Comparison of ENCODE assay signal across 1 cellular context in genomic region chr21:33305344-33305671, GRCh38.
A peak's percentile ranks its signal among the peaks of the same experiment; 100 is the strongest.
TF ChIP-seq lines count a peak whose summit lies in the region.

No MANE protein-coding gene starts in this region.

TF ChIP-seq in HepG2, 621 proteins besides CTCF, POLR2A, EP300 and RAD21 (continued from another document and continues in another):
- TF ChIP-seq, protein P1, sequence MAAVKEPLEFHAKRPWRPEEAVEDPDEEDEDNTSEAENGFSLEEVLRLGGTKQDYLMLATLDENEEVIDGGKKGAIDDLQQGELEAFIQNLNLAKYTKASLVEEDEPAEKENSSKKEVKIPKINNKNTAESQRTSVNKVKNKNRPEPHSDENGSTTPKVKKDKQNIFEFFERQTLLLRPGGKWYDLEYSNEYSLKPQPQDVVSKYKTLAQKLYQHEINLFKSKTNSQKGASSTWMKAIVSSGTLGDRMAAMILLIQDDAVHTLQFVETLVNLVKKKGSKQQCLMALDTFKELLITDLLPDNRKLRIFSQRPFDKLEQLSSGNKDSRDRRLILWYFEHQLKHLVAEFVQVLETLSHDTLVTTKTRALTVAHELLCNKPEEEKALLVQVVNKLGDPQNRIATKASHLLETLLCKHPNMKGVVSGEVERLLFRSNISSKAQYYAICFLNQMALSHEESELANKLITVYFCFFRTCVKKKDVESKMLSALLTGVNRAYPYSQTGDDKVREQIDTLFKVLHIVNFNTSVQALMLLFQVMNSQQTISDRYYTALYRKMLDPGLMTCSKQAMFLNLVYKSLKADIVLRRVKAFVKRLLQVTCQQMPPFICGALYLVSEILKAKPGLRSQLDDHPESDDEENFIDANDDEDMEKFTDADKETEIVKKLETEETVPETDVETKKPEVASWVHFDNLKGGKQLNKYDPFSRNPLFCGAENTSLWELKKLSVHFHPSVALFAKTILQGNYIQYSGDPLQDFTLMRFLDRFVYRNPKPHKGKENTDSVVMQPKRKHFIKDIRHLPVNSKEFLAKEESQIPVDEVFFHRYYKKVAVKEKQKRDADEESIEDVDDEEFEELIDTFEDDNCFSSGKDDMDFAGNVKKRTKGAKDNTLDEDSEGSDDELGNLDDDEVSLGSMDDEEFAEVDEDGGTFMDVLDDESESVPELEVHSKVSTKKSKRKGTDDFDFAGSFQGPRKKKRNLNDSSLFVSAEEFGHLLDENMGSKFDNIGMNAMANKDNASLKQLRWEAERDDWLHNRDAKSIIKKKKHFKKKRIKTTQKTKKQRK (IDR thresholded peaks at IDR 0.05; ENCODE audit: low read length) = no peak
- TF ChIP-seq FOXO4 (CRISPR knock-in tag; conservative IDR thresholded peaks at IDR 0.05) (no peak), ZKSCAN5 (CRISPR knock-in tag; IDR thresholded peaks at IDR 0.05) (peak; percentile 56; the same call in 1 of the 2 replicates), JUND (CRISPR knock-in tag; IDR thresholded peaks at IDR 0.05) (no peak), ZNF264 (CRISPR knock-in tag; IDR thresholded peaks at IDR 0.05) (no peak), CREM (IDR thresholded peaks at IDR 0.05) (peak; percentile 33; the same call in 1 of the 2 replicates), CREM (CRISPR knock-in tag; IDR thresholded peaks at IDR 0.05) (no peak), BCL6 (CRISPR knock-in tag; IDR thresholded peaks at IDR 0.05) (peak; percentile 30; the same call in 1 of the 2 replicates), NR2C2 (CRISPR knock-in tag; IDR thresholded peaks at IDR 0.05; ENCODE audit: borderline replicate concordance) (peak; percentile 90), RBM22 (optimal IDR thresholded peaks at IDR 0.05; ENCODE audit: low read length) (no peak), KAT8 (CRISPR knock-in tag; IDR thresholded peaks at IDR 0.05) (no peak), ZNF317 (CRISPR knock-in tag; IDR thresholded peaks at IDR 0.05) (no peak), RBAK (CRISPR knock-in tag; IDR thresholded peaks at IDR 0.05) (no peak), ZNF567 (CRISPR knock-in tag; IDR thresholded peaks at IDR 0.05; ENCODE audit: borderline replicate concordance) (no peak), FOSL2 (CRISPR knock-in tag; IDR thresholded peaks at IDR 0.05) (peak; percentile 40; the same call in 1 of the 2 replicates), RARA (CRISPR knock-in tag; IDR thresholded peaks at IDR 0.05) (peak; percentile 96), SALL1 (CRISPR knock-in tag; IDR thresholded peaks at IDR 0.05) (peak; percentile 72), POGZ (CRISPR knock-in tag; IDR thresholded peaks at IDR 0.05) (peak; percentile 71), TBX2 (CRISPR knock-in tag; IDR thresholded peaks at IDR 0.05; ENCODE audit: borderline replicate concordance) (peak; percentile 39; the same call in 1 of the 2 replicates), ZNF672 (CRISPR knock-in tag; IDR thresholded peaks at IDR 0.05) (no peak), NFE2L1 (CRISPR knock-in tag; IDR thresholded peaks at IDR 0.05; ENCODE audit: borderline replicate concordance) (no peak), RCOR2 (CRISPR knock-in tag; IDR thresholded peaks at IDR 0.05) (peak; percentile 22; the same call in 1 of the 2 replicates), ESRRA (CRISPR knock-in tag; IDR thresholded peaks at IDR 0.05; ENCODE audit: low read depth) (peak; percentile 97), NR2F1 (CRISPR knock-in tag; IDR thresholded peaks at IDR 0.05) (peak; percentile 85 to 86), ZMYM4 (CRISPR knock-in tag; IDR thresholded peaks at IDR 0.05) (peak; percentile 81), ELF4 (CRISPR knock-in tag; IDR thresholded peaks at IDR 0.05; ENCODE audit: borderline replicate concordance) (no peak), TAF1 (CRISPR knock-in tag; IDR thresholded peaks at IDR 0.05) (no peak), SIN3B (IDR thresholded peaks at IDR 0.05; ENCODE audit: low read length) (no peak), NR2F6 (IDR thresholded peaks at IDR 0.05) (peak; percentile 93), NR2F6 (CRISPR knock-in tag; IDR thresholded peaks at IDR 0.05) (peak; percentile 89), E2F2 (CRISPR knock-in tag; IDR thresholded peaks at IDR 0.05; ENCODE audit: borderline replicate concordance) (no peak), ZMYM3 (CRISPR knock-in tag; IDR thresholded peaks at IDR 0.05) (peak; percentile 78), CHD4 (IDR thresholded peaks at IDR 0.05; ENCODE audit: borderline replicate concordance, low read length) (no peak), ZNF652 (CRISPR knock-in tag; IDR thresholded peaks at IDR 0.05; ENCODE audit: borderline replicate concordance, low read depth) (peak; percentile 82), NCOR1 (IDR thresholded peaks at IDR 0.05; ENCODE audit: borderline replicate concordance, low read length) (peak; percentile 47; the same call in 1 of the 2 replicates), ZNF776 (CRISPR knock-in tag; IDR thresholded peaks at IDR 0.05) (no peak), MLLT10 (CRISPR knock-in tag; IDR thresholded peaks at IDR 0.05) (no peak), MYC (CRISPR knock-in tag; IDR thresholded peaks at IDR 0.05; ENCODE audit: borderline replicate concordance) (no peak), PRMT3 (CRISPR knock-in tag; IDR thresholded peaks at IDR 0.05; ENCODE audit: borderline replicate concordance, low read depth) (no peak), RARG (CRISPR knock-in tag; IDR thresholded peaks at IDR 0.05; ENCODE audit: low read depth) (no peak), FOXP1 (IDR thresholded peaks at IDR 0.05) (no peak), FOXP1 (CRISPR knock-in tag; IDR thresholded peaks at IDR 0.05) (peak; percentile 57; the same call in 1 of the 2 replicates), SOX6 (IDR thresholded peaks at IDR 0.05) (no peak), SOX6 (CRISPR knock-in tag; IDR thresholded peaks at IDR 0.05) (peak; percentile 59; the same call in 1 of the 2 replicates), HNF4A (CRISPR knock-in tag; IDR thresholded peaks at IDR 0.05) (peak; percentile 75), ARNT (IDR thresholded peaks at IDR 0.05) (no peak), GTF2F1 (IDR thresholded peaks at IDR 0.05; ENCODE audit: low read length) (no peak), NFYC (CRISPR knock-in tag; IDR thresholded peaks at IDR 0.05) (no peak)
- TF ChIP-seq, protein P2, sequence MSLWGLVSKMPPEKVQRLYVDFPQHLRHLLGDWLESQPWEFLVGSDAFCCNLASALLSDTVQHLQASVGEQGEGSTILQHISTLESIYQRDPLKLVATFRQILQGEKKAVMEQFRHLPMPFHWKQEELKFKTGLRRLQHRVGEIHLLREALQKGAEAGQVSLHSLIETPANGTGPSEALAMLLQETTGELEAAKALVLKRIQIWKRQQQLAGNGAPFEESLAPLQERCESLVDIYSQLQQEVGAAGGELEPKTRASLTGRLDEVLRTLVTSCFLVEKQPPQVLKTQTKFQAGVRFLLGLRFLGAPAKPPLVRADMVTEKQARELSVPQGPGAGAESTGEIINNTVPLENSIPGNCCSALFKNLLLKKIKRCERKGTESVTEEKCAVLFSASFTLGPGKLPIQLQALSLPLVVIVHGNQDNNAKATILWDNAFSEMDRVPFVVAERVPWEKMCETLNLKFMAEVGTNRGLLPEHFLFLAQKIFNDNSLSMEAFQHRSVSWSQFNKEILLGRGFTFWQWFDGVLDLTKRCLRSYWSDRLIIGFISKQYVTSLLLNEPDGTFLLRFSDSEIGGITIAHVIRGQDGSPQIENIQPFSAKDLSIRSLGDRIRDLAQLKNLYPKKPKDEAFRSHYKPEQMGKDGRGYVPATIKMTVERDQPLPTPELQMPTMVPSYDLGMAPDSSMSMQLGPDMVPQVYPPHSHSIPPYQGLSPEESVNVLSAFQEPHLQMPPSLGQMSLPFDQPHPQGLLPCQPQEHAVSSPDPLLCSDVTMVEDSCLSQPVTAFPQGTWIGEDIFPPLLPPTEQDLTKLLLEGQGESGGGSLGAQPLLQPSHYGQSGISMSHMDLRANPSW (CRISPR knock-in tag; IDR thresholded peaks at IDR 0.05; ENCODE audit: borderline replicate concordance) = no peak
- TF ChIP-seq, protein P3, sequence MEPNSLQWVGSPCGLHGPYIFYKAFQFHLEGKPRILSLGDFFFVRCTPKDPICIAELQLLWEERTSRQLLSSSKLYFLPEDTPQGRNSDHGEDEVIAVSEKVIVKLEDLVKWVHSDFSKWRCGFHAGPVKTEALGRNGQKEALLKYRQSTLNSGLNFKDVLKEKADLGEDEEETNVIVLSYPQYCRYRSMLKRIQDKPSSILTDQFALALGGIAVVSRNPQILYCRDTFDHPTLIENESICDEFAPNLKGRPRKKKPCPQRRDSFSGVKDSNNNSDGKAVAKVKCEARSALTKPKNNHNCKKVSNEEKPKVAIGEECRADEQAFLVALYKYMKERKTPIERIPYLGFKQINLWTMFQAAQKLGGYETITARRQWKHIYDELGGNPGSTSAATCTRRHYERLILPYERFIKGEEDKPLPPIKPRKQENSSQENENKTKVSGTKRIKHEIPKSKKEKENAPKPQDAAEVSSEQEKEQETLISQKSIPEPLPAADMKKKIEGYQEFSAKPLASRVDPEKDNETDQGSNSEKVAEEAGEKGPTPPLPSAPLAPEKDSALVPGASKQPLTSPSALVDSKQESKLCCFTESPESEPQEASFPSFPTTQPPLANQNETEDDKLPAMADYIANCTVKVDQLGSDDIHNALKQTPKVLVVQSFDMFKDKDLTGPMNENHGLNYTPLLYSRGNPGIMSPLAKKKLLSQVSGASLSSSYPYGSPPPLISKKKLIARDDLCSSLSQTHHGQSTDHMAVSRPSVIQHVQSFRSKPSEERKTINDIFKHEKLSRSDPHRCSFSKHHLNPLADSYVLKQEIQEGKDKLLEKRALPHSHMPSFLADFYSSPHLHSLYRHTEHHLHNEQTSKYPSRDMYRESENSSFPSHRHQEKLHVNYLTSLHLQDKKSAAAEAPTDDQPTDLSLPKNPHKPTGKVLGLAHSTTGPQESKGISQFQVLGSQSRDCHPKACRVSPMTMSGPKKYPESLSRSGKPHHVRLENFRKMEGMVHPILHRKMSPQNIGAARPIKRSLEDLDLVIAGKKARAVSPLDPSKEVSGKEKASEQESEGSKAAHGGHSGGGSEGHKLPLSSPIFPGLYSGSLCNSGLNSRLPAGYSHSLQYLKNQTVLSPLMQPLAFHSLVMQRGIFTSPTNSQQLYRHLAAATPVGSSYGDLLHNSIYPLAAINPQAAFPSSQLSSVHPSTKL (CRISPR knock-in tag; IDR thresholded peaks at IDR 0.05) = peak; percentile 26; the same call in 1 of the 2 replicates
- TF ChIP-seq, protein P4, sequence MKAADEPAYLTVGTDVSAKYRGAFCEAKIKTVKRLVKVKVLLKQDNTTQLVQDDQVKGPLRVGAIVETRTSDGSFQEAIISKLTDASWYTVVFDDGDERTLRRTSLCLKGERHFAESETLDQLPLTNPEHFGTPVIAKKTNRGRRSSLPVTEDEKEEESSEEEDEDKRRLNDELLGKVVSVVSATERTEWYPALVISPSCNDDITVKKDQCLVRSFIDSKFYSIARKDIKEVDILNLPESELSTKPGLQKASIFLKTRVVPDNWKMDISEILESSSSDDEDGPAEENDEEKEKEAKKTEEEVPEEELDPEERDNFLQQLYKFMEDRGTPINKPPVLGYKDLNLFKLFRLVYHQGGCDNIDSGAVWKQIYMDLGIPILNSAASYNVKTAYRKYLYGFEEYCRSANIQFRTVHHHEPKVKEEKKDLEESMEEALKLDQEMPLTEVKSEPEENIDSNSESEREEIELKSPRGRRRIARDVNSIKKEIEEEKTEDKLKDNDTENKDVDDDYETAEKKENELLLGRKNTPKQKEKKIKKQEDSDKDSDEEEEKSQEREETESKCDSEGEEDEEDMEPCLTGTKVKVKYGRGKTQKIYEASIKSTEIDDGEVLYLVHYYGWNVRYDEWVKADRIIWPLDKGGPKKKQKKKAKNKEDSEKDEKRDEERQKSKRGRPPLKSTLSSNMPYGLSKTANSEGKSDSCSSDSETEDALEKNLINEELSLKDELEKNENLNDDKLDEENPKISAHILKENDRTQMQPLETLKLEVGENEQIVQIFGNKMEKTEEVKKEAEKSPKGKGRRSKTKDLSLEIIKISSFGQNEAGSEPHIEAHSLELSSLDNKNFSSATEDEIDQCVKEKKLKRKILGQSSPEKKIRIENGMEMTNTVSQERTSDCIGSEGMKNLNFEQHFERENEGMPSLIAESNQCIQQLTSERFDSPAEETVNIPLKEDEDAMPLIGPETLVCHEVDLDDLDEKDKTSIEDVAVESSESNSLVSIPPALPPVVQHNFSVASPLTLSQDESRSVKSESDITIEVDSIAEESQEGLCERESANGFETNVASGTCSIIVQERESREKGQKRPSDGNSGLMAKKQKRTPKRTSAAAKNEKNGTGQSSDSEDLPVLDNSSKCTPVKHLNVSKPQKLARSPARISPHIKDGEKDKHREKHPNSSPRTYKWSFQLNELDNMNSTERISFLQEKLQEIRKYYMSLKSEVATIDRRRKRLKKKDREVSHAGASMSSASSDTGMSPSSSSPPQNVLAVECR (CRISPR knock-in tag; IDR thresholded peaks at IDR 0.05; ENCODE audit: borderline replicate concordance) = 0 out of 2 replicates have a peak, but pooled peaks have one; percentile 51
- TF ChIP-seq, protein P5, sequence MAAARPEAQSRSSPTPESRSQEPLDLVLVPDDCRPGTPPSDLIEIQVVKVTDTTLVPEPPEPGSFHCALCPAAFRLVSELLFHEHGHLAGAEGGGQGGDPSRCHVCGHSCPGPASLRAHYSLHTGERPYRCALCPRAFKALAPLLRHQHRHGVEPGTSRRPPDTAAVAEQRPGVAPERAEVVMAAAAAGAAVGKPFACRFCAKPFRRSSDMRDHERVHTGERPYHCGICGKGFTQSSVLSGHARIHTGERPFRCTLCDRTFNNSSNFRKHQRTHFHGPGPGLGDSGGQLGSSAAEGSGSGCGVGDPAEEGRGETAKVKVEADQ (CRISPR knock-in tag; IDR thresholded peaks at IDR 0.05; ENCODE audit: borderline replicate concordance) = no peak
